ENCODE assay signal across 2 cellular contexts in genomic region chr11:20634781-20635180, GRCh38.
A peak's percentile ranks its signal among the peaks of the same experiment; 100 is the strongest.
TF ChIP-seq lines count a peak whose summit lies in the region.

No MANE protein-coding gene starts in this region.

TF ChIP-seq in neural cell, 6 proteins besides CTCF, POLR2A, EP300 and RAD21:
- TF ChIP-seq MXI1 (conservative IDR thresholded peaks at IDR 0.05; ENCODE audit: poor library complexity, severe bottlenecking) = no peak
- TF ChIP-seq, protein P1, sequence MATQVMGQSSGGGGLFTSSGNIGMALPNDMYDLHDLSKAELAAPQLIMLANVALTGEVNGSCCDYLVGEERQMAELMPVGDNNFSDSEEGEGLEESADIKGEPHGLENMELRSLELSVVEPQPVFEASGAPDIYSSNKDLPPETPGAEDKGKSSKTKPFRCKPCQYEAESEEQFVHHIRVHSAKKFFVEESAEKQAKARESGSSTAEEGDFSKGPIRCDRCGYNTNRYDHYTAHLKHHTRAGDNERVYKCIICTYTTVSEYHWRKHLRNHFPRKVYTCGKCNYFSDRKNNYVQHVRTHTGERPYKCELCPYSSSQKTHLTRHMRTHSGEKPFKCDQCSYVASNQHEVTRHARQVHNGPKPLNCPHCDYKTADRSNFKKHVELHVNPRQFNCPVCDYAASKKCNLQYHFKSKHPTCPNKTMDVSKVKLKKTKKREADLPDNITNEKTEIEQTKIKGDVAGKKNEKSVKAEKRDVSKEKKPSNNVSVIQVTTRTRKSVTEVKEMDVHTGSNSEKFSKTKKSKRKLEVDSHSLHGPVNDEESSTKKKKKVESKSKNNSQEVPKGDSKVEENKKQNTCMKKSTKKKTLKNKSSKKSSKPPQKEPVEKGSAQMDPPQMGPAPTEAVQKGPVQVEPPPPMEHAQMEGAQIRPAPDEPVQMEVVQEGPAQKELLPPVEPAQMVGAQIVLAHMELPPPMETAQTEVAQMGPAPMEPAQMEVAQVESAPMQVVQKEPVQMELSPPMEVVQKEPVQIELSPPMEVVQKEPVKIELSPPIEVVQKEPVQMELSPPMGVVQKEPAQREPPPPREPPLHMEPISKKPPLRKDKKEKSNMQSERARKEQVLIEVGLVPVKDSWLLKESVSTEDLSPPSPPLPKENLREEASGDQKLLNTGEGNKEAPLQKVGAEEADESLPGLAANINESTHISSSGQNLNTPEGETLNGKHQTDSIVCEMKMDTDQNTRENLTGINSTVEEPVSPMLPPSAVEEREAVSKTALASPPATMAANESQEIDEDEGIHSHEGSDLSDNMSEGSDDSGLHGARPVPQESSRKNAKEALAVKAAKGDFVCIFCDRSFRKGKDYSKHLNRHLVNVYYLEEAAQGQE (IDR thresholded peaks at IDR 0.05; ENCODE audit: borderline replicate concordance) = peak; percentile 77
- peak; percentile 79 for TF ChIP-seq POLR2AphosphoS5 (IDR thresholded peaks at IDR 0.05)
- no peak for TF ChIP-seq SMC3 (conservative IDR thresholded peaks at IDR 0.05; ENCODE audit: poor library complexity)

TF ChIP-seq in SK-N-SH treated with all-trans-retinoic acid at 6 μM for 48 hours, 23 proteins besides CTCF, POLR2A, EP300 and RAD21:
- TF ChIP-seq TOX (CRISPR knock-in tag; IDR thresholded peaks at IDR 0.05; ENCODE audit: borderline replicate concordance) (no peak), CSRNP3 (CRISPR knock-in tag; IDR thresholded peaks at IDR 0.05) (no peak), TCF4 (CRISPR knock-in tag; IDR thresholded peaks at IDR 0.05; ENCODE audit: borderline replicate concordance) (no peak), ZFP30 (CRISPR knock-in tag; IDR thresholded peaks at IDR 0.05) (no peak), ZFP3 (CRISPR knock-in tag; IDR thresholded peaks at IDR 0.05) (no peak), ISL1 (CRISPR knock-in tag; IDR thresholded peaks at IDR 0.05) (no peak)
- TF ChIP-seq, protein P2, sequence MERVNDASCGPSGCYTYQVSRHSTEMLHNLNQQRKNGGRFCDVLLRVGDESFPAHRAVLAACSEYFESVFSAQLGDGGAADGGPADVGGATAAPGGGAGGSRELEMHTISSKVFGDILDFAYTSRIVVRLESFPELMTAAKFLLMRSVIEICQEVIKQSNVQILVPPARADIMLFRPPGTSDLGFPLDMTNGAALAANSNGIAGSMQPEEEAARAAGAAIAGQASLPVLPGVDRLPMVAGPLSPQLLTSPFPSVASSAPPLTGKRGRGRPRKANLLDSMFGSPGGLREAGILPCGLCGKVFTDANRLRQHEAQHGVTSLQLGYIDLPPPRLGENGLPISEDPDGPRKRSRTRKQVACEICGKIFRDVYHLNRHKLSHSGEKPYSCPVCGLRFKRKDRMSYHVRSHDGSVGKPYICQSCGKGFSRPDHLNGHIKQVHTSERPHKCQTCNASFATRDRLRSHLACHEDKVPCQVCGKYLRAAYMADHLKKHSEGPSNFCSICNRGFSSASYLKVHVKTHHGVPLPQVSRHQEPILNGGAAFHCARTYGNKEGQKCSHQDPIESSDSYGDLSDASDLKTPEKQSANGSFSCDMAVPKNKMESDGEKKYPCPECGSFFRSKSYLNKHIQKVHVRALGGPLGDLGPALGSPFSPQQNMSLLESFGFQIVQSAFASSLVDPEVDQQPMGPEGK (CRISPR knock-in tag; IDR thresholded peaks at IDR 0.05; ENCODE audit: borderline replicate concordance) = no peak
